Comparison of ENCODE assay signal across 18 cellular contexts in genomic region chr14:91406451-91406850, GRCh38. TPM values are rescaled to one million over a fixed set of nuclear protein-coding genes. Genes with fewer than 3 reads are reported as not detected.
DNase-seq lines count a peak whose midpoint lies in the region; ATAC-seq and TF ChIP-seq lines count a peak whose summit lies in the region.
"Had no signal": no experiment of that assay in that cellular context is flagged by ENCODE, and none has a peak within 500 bp of the region (broad histone marks: within the 10 kb centered on the region; RNA-seq: fewer than 3 reads in every experiment).

No MANE protein-coding gene starts in this region.

- no peaks in the 10 kb centered on the region for H3K27me3 ChIP-seq in BLaER1 treated with 17β-estradiol and CSF1 and Interleukin-3, amounts not matched to agents 10 nM and 100 nM
- H3K27me3 ChIP-seq in CD8-positive, alpha-beta memory T cell (ENCODE audit: insufficient read depth, low read length, poor library complexity, severe bottlenecking), result no peaks in the 10 kb centered on the region
- no peaks in the 10 kb centered on the region for H3K27me3 ChIP-seq in naive thymus-derived CD4-positive, alpha-beta T cell (ENCODE audit: control insufficient read depth in 2 of 2, insufficient read depth in 2 of 2, low read length in 2 of 2)
- H3K27me3 ChIP-seq: gastroesophageal sphincter, testis had no signal

- H3K9me3 ChIP-seq in BLaER1 treated with 17β-estradiol and CSF1 and Interleukin-3, amounts not matched to agents 10 nM and 100 nM (replicated peaks in 1 of 11), result no peaks in the 10 kb centered on the region
- H3K9me3 ChIP-seq in CD8-positive, alpha-beta memory T cell (ENCODE audit: low read length), result no peaks in the 10 kb centered on the region
- no peaks in the 10 kb centered on the region for H3K9me3 ChIP-seq in naive thymus-derived CD4-positive, alpha-beta T cell (ENCODE audit: control insufficient read depth in 2 of 3, low read length in 3 of 3)
- H3K9me3 ChIP-seq: gastroesophageal sphincter, testis had no signal

- H3K27ac Mint-ChIP-seq in CD8-positive, alpha-beta memory T cell, result peak overlapping the region; percentile 92 to 100 (median 96)
- peak overlapping the region; percentile 98 for H3K27ac Mint-ChIP-seq in activated CD8-positive, alpha-beta T cell treated with anti-CD3 and anti-CD28 coated beads for 36 hours
- peak overlapping the region; percentile 91 to 99 (median 95) for H3K27ac Mint-ChIP-seq in naive thymus-derived CD4-positive, alpha-beta T cell

- peaks cover 14 to 49% (median 35%) of the 10 kb centered on the region in 11 experiments for H3K36me3 ChIP-seq in BLaER1 treated with 17β-estradiol and CSF1 and Interleukin-3, amounts not matched to agents 10 nM and 100 nM
- peaks cover 41% of the 10 kb centered on the region for H3K36me3 ChIP-seq in CD8-positive, alpha-beta memory T cell (ENCODE audit: insufficient read depth, low read length)
- H3K36me3 ChIP-seq in naive thymus-derived CD4-positive, alpha-beta T cell (ENCODE audit: control insufficient read depth in 2 of 3, insufficient read depth in 3 of 3, low read length in 3 of 3), result peaks cover 7 to 28% (median 19%) of the 10 kb centered on the region in 3 experiments
- H3K36me3 ChIP-seq: gastroesophageal sphincter had no signal

- H3K4me2 ChIP-seq in BLaER1 treated with 17β-estradiol and CSF1 and Interleukin-3, amounts not matched to agents 10 nM and 100 nM, result peak overlapping the region in 6 of 11 experiments; percentile 3 to 83 (median 62); a peak in 3 of 22 replicates

- intact Hi-C loops in activated CD8-positive, alpha-beta T cell treated with anti-CD3 and anti-CD28 coated beads for 36 hours (cut with micrococcal nuclease), result no loop called here
- intact Hi-C loops in naive thymus-derived CD4-positive, alpha-beta T cell (cut with micrococcal nuclease), result no loop called here

- H3K4me3 ChIP-seq in BLaER1 treated with 17β-estradiol and CSF1 and Interleukin-3, amounts not matched to agents 10 nM and 100 nM, result no peak overlapping the region
- peak overlapping the region; percentile 36 for H3K4me3 ChIP-seq in CD8-positive, alpha-beta memory T cell (ENCODE audit: low read length)
- H3K4me3 ChIP-seq in naive thymus-derived CD4-positive, alpha-beta T cell (ENCODE audit: low read length), result peak overlapping the region; percentile 54
- H3K4me3 ChIP-seq: gastroesophageal sphincter, testis had no signal

- no peak overlapping the region; a peak in 1 of 22 replicates for H3K9ac ChIP-seq in BLaER1 treated with 17β-estradiol and CSF1 and Interleukin-3, amounts not matched to agents 10 nM and 100 nM

- peaks cover 40 to 98% (median 93%) of the 10 kb centered on the region in 10 experiments for H3K4me1 ChIP-seq in BLaER1 treated with 17β-estradiol and CSF1 and Interleukin-3, amounts not matched to agents 10 nM and 100 nM
- H3K4me1 ChIP-seq in CD8-positive, alpha-beta memory T cell (ENCODE audit: insufficient read depth, low read length), result peaks cover 100% of the 10 kb centered on the region
- H3K4me1 ChIP-seq in naive thymus-derived CD4-positive, alpha-beta T cell (ENCODE audit: control insufficient read depth in 2 of 2, insufficient read depth in 2 of 2, low read length in 2 of 2), result peaks cover 97 to 100% of the 10 kb centered on the region in 2 donors

- DNase-seq in CD8-positive, alpha-beta memory T cell, result no peak
- no peak for DNase-seq in activated CD8-positive, alpha-beta T cell treated with anti-CD3 and anti-CD28 coated beads for 36 hours
- no peak for DNase-seq in naive thymus-derived CD4-positive, alpha-beta T cell
- DNase-seq in DMS153 (lab: John Stamatoyannopoulos, UW) (no peak), NCI-H2227 treated with DMSO at 0.1 percent for 48 hours (lab: John Stamatoyannopoulos, UW) (no peak), ureter (ENCODE audit: low spot score) (no peak), NCI-H1930 (lab: John Stamatoyannopoulos, UW) (no peak)
- DNase-seq: activated CD8-positive, alpha-beta memory T cell treated with anti-CD3 and anti-CD28 coated beads, Interleukin-2, amount 50 U/mL, for 48 hours; anterior cingulate cortex; C1 segment of cervical spinal cord; HCEC 1CT; NCI-H2081; NCI-H526 treated with DMSO at 0.1 percent for 48 hours; testis had no signal

- no peaks in the 10 kb centered on the region for H3K9me3 Mint-ChIP-seq in CD8-positive, alpha-beta memory T cell
- no peaks in the 10 kb centered on the region for H3K9me3 Mint-ChIP-seq in activated CD8-positive, alpha-beta T cell treated with anti-CD3 and anti-CD28 coated beads for 36 hours
- H3K9me3 Mint-ChIP-seq in naive thymus-derived CD4-positive, alpha-beta T cell, result no peaks in the 10 kb centered on the region

- H3K36me3 Mint-ChIP-seq in CD8-positive, alpha-beta memory T cell, result peaks cover 14 to 65% (median 40%) of the 10 kb centered on the region in 3 donors
- peaks cover 53% of the 10 kb centered on the region for H3K36me3 Mint-ChIP-seq in activated CD8-positive, alpha-beta T cell treated with anti-CD3 and anti-CD28 coated beads for 36 hours (ENCODE audit: low read depth)
- H3K36me3 Mint-ChIP-seq in naive thymus-derived CD4-positive, alpha-beta T cell, result peaks cover 11 to 55% (median 38%) of the 10 kb centered on the region in 5 donors

- peaks cover 93 to 98% (median 94%) of the 10 kb centered on the region in 3 donors for H3K4me1 Mint-ChIP-seq in CD8-positive, alpha-beta memory T cell
- H3K4me1 Mint-ChIP-seq in activated CD8-positive, alpha-beta T cell treated with anti-CD3 and anti-CD28 coated beads for 36 hours (ENCODE audit: low read depth), result peaks cover 89% of the 10 kb centered on the region
- peaks cover 85 to 98% (median 91%) of the 10 kb centered on the region in 7 donors for H3K4me1 Mint-ChIP-seq in naive thymus-derived CD4-positive, alpha-beta T cell

- H3K27me3 Mint-ChIP-seq in CD8-positive, alpha-beta memory T cell, result peaks cover 0 to 1% of the 10 kb centered on the region in 2 donors
- no peaks in the 10 kb centered on the region for H3K27me3 Mint-ChIP-seq in activated CD8-positive, alpha-beta T cell treated with anti-CD3 and anti-CD28 coated beads for 36 hours
- H3K27me3 Mint-ChIP-seq in naive thymus-derived CD4-positive, alpha-beta T cell, result no peaks in the 10 kb centered on the region

- peak overlapping the region; percentile 19 to 88 (median 82) for H3K4me3 Mint-ChIP-seq in CD8-positive, alpha-beta memory T cell
- H3K4me3 Mint-ChIP-seq in activated CD8-positive, alpha-beta T cell treated with anti-CD3 and anti-CD28 coated beads for 36 hours, result no peak overlapping the region
- peak overlapping the region; percentile 47 to 92 (median 72) for H3K4me3 Mint-ChIP-seq in naive thymus-derived CD4-positive, alpha-beta T cell

- POLR2A ChIA-PET in CD8-positive, alpha-beta memory T cell (lab: Charles Lee), result interaction anchor here (1.3 to 5.2 kb wide), 2 partner anchors 10 to 89 kb away, joined by 3 to 58 read pairs; partner anchors contain the start of gene CCDC88C
- POLR2A ChIA-PET in activated CD8-positive, alpha-beta T cell treated with anti-CD3 and anti-CD28 coated beads for 36 hours (lab: Charles Lee), result interaction anchor here (1.7 to 13.8 kb wide), 2 partner anchors 8 to 32 kb away, joined by 7 to 214 read pairs; partner anchors contain the start of gene CCDC88C
- POLR2A ChIA-PET in naive thymus-derived CD4-positive, alpha-beta T cell (lab: Charles Lee), result interaction anchor here (0.8 to 22.3 kb wide), 3 partner anchors 9 to 32 kb away, joined by 3 to 328 read pairs (median 3); partner anchors contain the start of gene CCDC88C

- peak overlapping the region in 1 of 11 experiments; percentile 36; a peak in 2 of 22 replicates for H3K27ac ChIP-seq in BLaER1 treated with 17β-estradiol and CSF1 and Interleukin-3, amounts not matched to agents 10 nM and 100 nM
- peak overlapping the region; percentile 17 for H3K27ac ChIP-seq in CD8-positive, alpha-beta memory T cell (ENCODE audit: low read depth, low read length)
- peak overlapping the region; percentile 95 for H3K27ac ChIP-seq in naive thymus-derived CD4-positive, alpha-beta T cell (ENCODE audit: low read depth, low read length)
- H3K27ac ChIP-seq: gastroesophageal sphincter, testis, VCaP had no signal

- no peak for TF ChIP-seq CTCF in activated CD8-positive, alpha-beta T cell treated with anti-CD3 and anti-CD28 coated beads for 36 hours (IDR thresholded peaks at IDR 0.05)

- CTCF ChIA-PET in CD8-positive, alpha-beta memory T cell (lab: Charles Lee), result interaction anchor here (0.8 to 13.8 kb wide), 7 partner anchors 10 to 83 kb away, joined by 3 to 211 read pairs (median 5); partner anchors contain the start of gene CCDC88C
- CTCF ChIA-PET in activated CD8-positive, alpha-beta T cell treated with anti-CD3 and anti-CD28 coated beads for 36 hours (lab: Charles Lee), result interaction anchor here (1.5 to 7.3 kb wide), 2 partner anchors 8 to 84 kb away, joined by 7 to 36 read pairs; no protein-coding TSS in a partner anchor
- CTCF ChIA-PET in naive thymus-derived CD4-positive, alpha-beta T cell (lab: Charles Lee), result interaction anchor here (1.4 to 2.9 kb wide), 2 partner anchors 8 to 88 kb away, joined by 4 to 17 read pairs; no protein-coding TSS in a partner anchor

- H4K20me1 ChIP-seq in BLaER1 treated with 17β-estradiol and CSF1 and Interleukin-3, amounts not matched to agents 10 nM and 100 nM, result peaks cover 0 to 98% (median 85%) of the 10 kb centered on the region in 11 experiments; a peak in 19 of 22 replicates

- no peak for ATAC-seq in activated CD8-positive, alpha-beta T cell treated with anti-CD3 and anti-CD28 coated beads for 36 hours
- no peak for ATAC-seq in naive thymus-derived CD4-positive, alpha-beta T cell
- ATAC-seq: gastroesophageal sphincter, SK-N-SH treated with all-trans-retinoic acid at 6 μM for 48 hours had no signal

RNA-seq across cellular contexts. Expression of gene CCDC88C, which starts 11.2 kb away (rescaled TPM):
- total RNA-seq in CD8-positive, alpha-beta memory T cell, result 10 to 100 TPM; 71.7 to 74.1 TPM
- 42.3 TPM for polyA plus RNA-seq in CD8-positive, alpha-beta memory T cell
- total RNA-seq in activated CD8-positive, alpha-beta T cell treated with anti-CD3 and anti-CD28 coated beads for 36 hours, result 10 to 100 TPM; 83.6 to 87.8 TPM
- total RNA-seq in naive thymus-derived CD4-positive, alpha-beta T cell, result 100 to 1,000 TPM; 189 to 324 (median 277) TPM
- 10 to 100 TPM; 23.6 to 44.9 TPM for polyA plus RNA-seq in naive thymus-derived CD4-positive, alpha-beta T cell
- total RNA-seq in ureter, result 49.0 TPM

Comparison
In these comparisons a context has a peak if more than half of its experiments do, and no peak if none do; other contexts are left out.
1. H3K4me3 ChIP-seq: peak in CD8-positive, alpha-beta memory T cell (single experiment) and naive thymus-derived CD4-positive, alpha-beta T cell (single experiment); none in BLaER1 treated with 17β-estradiol and CSF1 and Interleukin-3, amounts not matched to agents 10 nM and 100 nM (0 of 10).
2. Peak in every context shown above with its lines, with median percentiles within 50 percentile points of each other: H3K27ac Mint-ChIP-seq.